Comparison of ENCODE assay signal across 20 cellular contexts in the genomic region with DNA sequence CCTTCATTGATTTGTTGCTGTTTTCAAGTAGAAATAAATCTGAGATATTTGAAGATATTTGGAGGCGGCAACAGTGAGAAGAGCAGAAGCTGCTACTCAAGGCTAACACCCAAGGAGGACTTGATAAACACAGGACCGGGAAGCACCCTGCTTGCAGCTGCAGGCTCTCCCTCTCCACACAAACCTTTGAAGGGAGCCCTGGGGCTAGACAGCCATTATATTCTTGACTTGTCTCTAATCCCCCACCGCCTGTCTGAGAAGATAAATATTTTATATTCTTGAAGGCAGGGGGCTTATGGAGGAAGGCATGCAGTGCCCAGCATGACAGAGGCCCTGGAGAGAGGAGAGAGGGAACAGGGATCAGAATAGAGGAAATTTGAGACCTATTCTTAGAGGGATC.
"Had no signal": no experiment of that assay in that cellular context is flagged by ENCODE, and none has a peak within 500 bp of the region (broad histone marks: within the 10 kb centered on the region; RNA-seq: fewer than 3 reads in every experiment).

No MANE protein-coding gene starts in this region.

- H3K4me1 Mint-ChIP-seq: activated naive CD8-positive, alpha-beta T cell treated with anti-CD3 and anti-CD28 coated beads for 36 hours had no signal

- H3K4me3 Mint-ChIP-seq: activated CD4-positive, alpha-beta memory T cell treated with anti-CD3 and anti-CD28 coated beads, Interleukin-2, amount 10 ng/mL, durations not matched to agents 7 days and 5 days; activated CD8-positive, alpha-beta memory T cell treated with anti-CD3 and anti-CD28 coated beads, Interleukin-2, amount 10 ng/mL, durations not matched to agents 7 days and 5 days; activated naive CD8-positive, alpha-beta T cell treated with anti-CD3 and anti-CD28 coated beads for 36 hours; natural killer cell; stimulated activated naive B cell treated with anti-CD40 and anti-IgM and Interleukin-4, amounts not matched to agents 10 μg/mL and 1 μg/mL and 100 μg/mL, for 72 hours had no signal

- H3K36me3 Mint-ChIP-seq: activated CD8-positive, alpha-beta memory T cell treated with anti-CD3 and anti-CD28 coated beads, Interleukin-2, amount 10 ng/mL, durations not matched to agents 7 days and 5 days; activated naive CD8-positive, alpha-beta T cell treated with anti-CD3 and anti-CD28 coated beads for 36 hours; natural killer cell had no signal

- H3K9me3 ChIP-seq: sigmoid colon, thoracic aorta, upper lobe of right lung had no signal

- H3K4me3 ChIP-seq: cardiac muscle cell, hepatocyte, sigmoid colon, thoracic aorta, upper lobe of right lung had no signal

- H3K27ac ChIP-seq: cardiac muscle cell, foreskin keratinocyte, hepatocyte, sigmoid colon, thoracic aorta, upper lobe of right lung had no signal

- H3K27ac Mint-ChIP-seq: activated CD4-positive, alpha-beta memory T cell treated with anti-CD3 and anti-CD28 coated beads, Interleukin-2, amount 10 ng/mL, durations not matched to agents 7 days and 5 days; activated CD8-positive, alpha-beta memory T cell treated with anti-CD3 and anti-CD28 coated beads, Interleukin-2, amount 10 ng/mL, durations not matched to agents 7 days and 5 days; activated naive CD8-positive, alpha-beta T cell treated with anti-CD3 and anti-CD28 coated beads for 36 hours; natural killer cell; stimulated activated naive B cell treated with anti-CD40 and anti-IgM and Interleukin-4, amounts not matched to agents 10 μg/mL and 1 μg/mL and 100 μg/mL, for 72 hours had no signal

- H3K27me3 ChIP-seq: cardiac muscle cell, hepatocyte, sigmoid colon, upper lobe of right lung had no signal

- H3K4me1 ChIP-seq: foreskin keratinocyte, sigmoid colon, upper lobe of right lung had no signal

- H3K36me3 ChIP-seq: cardiac muscle cell, sigmoid colon, thoracic aorta, upper lobe of right lung had no signal

- DNase-seq: activated CD4-positive, alpha-beta memory T cell treated with anti-CD3 and anti-CD28 coated beads, Interleukin-2, amount 10 ng/mL, durations not matched to agents 7 days and 5 days; activated CD4-positive, alpha-beta T cell treated with anti-CD3 and anti-CD28 coated beads for 48 hours; activated CD4-positive, CD25-positive, alpha-beta regulatory T cell; activated CD8-positive, alpha-beta memory T cell treated with anti-CD3 and anti-CD28 coated beads, Interleukin-2, amount 10 ng/mL, durations not matched to agents 7 days and 5 days; activated naive CD8-positive, alpha-beta T cell treated with anti-CD3 and anti-CD28 coated beads for 36 hours; amniotic stem cell; foreskin keratinocyte; left cardiac atrium; mesenchymal stem cell; natural killer cell; nucleus accumbens; posterior cingulate gyrus; sigmoid colon; stimulated activated CD4-positive, alpha-beta T cell treated with anti-CD3 and anti-CD28 coated beads, Interleukin-4, amount 100 ng/mL, for 24 hours; stimulated activated naive B cell treated with anti-CD40 and anti-IgM and Interleukin-4, amounts not matched to agents 10 μg/mL and 1 μg/mL and 100 μg/mL, for 72 hours; T-helper 9 cell; upper lobe of right lung had no signal

- H3K9me3 Mint-ChIP-seq: activated CD4-positive, alpha-beta memory T cell treated with anti-CD3 and anti-CD28 coated beads, Interleukin-2, amount 10 ng/mL, durations not matched to agents 7 days and 5 days; activated naive CD8-positive, alpha-beta T cell treated with anti-CD3 and anti-CD28 coated beads for 36 hours; natural killer cell had no signal

- H3K27me3 Mint-ChIP-seq: activated naive CD8-positive, alpha-beta T cell treated with anti-CD3 and anti-CD28 coated beads for 36 hours had no signal
